ENCODE assay signal across 22 cellular contexts in the genomic region with DNA sequence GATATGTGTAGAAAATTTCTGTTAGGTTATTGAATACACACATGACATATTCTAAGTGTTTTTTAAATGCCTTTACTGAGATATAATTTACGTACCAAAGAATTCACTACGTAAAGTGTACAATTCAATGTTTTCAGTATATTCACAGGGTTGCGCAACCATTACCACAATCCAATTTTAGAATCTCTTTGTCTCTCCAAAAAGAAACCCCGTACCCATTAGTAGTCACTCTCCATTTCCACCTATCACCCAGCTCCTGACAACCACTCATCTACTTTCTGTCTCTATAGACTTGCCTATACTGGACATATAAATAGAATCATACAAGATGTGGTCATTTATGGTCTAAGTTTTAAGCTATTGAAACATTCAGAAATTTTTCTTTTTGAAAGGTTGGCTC.
"Had no signal": no experiment of that assay in that cellular context is flagged by ENCODE, and none has a peak within 500 bp of the region (broad histone marks: within the 10 kb centered on the region; RNA-seq: fewer than 3 reads in every experiment).

No MANE protein-coding gene starts in this region.

- H3K4me3 ChIP-seq: neural progenitor cell, right atrium auricular region, testis had no signal

- H3K27me3 Mint-ChIP-seq: activated T-helper 17 cell treated with anti-CD3 and anti-CD28 coated beads, Interleukin-2, amount 50 U/mL, for 72 hours had no signal

- H3K27me3 ChIP-seq: right atrium auricular region, testis had no signal

- H3K36me3 ChIP-seq: neural progenitor cell, right atrium auricular region had no signal

- H3K27ac Mint-ChIP-seq: activated CD4-positive, alpha-beta T cell treated with anti-CD3 and anti-CD28 coated beads, Interleukin-2, amount 10 ng/mL, durations not matched to agents 24 days and 14 days; activated CD8-positive, alpha-beta T cell treated with anti-CD3 and anti-CD28 coated beads for 36 hours; activated naive CD8-positive, alpha-beta T cell treated with anti-CD3 and anti-CD28 coated beads, Interleukin-2, amount 10 ng/mL, durations not matched to agents 7 days and 5 days; activated T-helper 17 cell treated with anti-CD3 and anti-CD28 coated beads, Interleukin-2, amount 50 U/mL, for 72 hours; effector memory CD8-positive, alpha-beta T cell; neural progenitor cell; progenitor cell of endocrine pancreas; stimulated activated memory B cell treated with anti-CD40 and anti-IgM and Interleukin-4, amounts not matched to agents 10 μg/mL and 1 μg/mL and 100 μg/mL, for 72 hours; type B pancreatic cell had no signal

- DNase-seq: activated CD4-positive, alpha-beta T cell treated with anti-CD3 and anti-CD28 coated beads, Interleukin-2, amount 10 ng/mL, durations not matched to agents 24 days and 14 days; activated CD8-positive, alpha-beta T cell treated with anti-CD3 and anti-CD28 coated beads for 36 hours; activated naive CD4-positive, alpha-beta T cell treated with Interleukin-2 at 50 U/mL for 16 hours; activated naive CD8-positive, alpha-beta T cell treated with anti-CD3 and anti-CD28 coated beads, Interleukin-2, amount 10 ng/mL, durations not matched to agents 7 days and 5 days; activated T-cell treated with anti-CD3 and anti-CD28 coated beads, Interleukin-2, amount 50 U/mL, for 1 hour; amygdala; dermis blood vessel endothelial cell; effector memory CD8-positive, alpha-beta T cell; hippocampal formation; left cardiac atrium; mesenchymal stem cell; naive thymus-derived CD4-positive, alpha-beta T cell; small intestine; stimulated activated CD4-positive, alpha-beta T cell treated with anti-CD3 and anti-CD28 coated beads, Interleukin-4, amount 100 ng/mL, for 24 hours; T-helper 9 cell; testis had no signal

- H3K4me1 ChIP-seq: testis had no signal

- H3K9me3 Mint-ChIP-seq: activated naive CD8-positive, alpha-beta T cell treated with anti-CD3 and anti-CD28 coated beads, Interleukin-2, amount 10 ng/mL, durations not matched to agents 7 days and 5 days; activated T-helper 17 cell treated with anti-CD3 and anti-CD28 coated beads, Interleukin-2, amount 50 U/mL, for 72 hours; effector memory CD8-positive, alpha-beta T cell; neural progenitor cell; stimulated activated memory B cell treated with anti-CD40 and anti-IgM and Interleukin-4, amounts not matched to agents 10 μg/mL and 1 μg/mL and 100 μg/mL, for 72 hours had no signal

- H3K36me3 Mint-ChIP-seq: activated naive CD8-positive, alpha-beta T cell treated with anti-CD3 and anti-CD28 coated beads, Interleukin-2, amount 10 ng/mL, durations not matched to agents 7 days and 5 days; neural progenitor cell; stimulated activated memory B cell treated with anti-CD40 and anti-IgM and Interleukin-4, amounts not matched to agents 10 μg/mL and 1 μg/mL and 100 μg/mL, for 72 hours; type B pancreatic cell had no signal

- ATAC-seq: activated CD8-positive, alpha-beta T cell treated with anti-CD3 and anti-CD28 coated beads for 36 hours; activated T-helper 17 cell treated with anti-CD3 and anti-CD28 coated beads, Interleukin-2, amount 50 U/mL, for 72 hours; effector memory CD8-positive, alpha-beta T cell; left cardiac atrium; naive thymus-derived CD4-positive, alpha-beta T cell; stimulated activated memory B cell treated with anti-CD40 and anti-IgM and Interleukin-4, amounts not matched to agents 10 μg/mL and 1 μg/mL and 100 μg/mL, for 72 hours had no signal

- H3K9me3 ChIP-seq: right atrium auricular region, testis had no signal

- H3K27ac ChIP-seq: neural progenitor cell, right atrium auricular region, testis had no signal

- H3K4me3 Mint-ChIP-seq: activated CD4-positive, alpha-beta T cell treated with anti-CD3 and anti-CD28 coated beads, Interleukin-2, amount 10 ng/mL, durations not matched to agents 24 days and 14 days; activated CD8-positive, alpha-beta T cell treated with anti-CD3 and anti-CD28 coated beads for 36 hours; activated naive CD8-positive, alpha-beta T cell treated with anti-CD3 and anti-CD28 coated beads, Interleukin-2, amount 10 ng/mL, durations not matched to agents 7 days and 5 days; activated T-helper 17 cell treated with anti-CD3 and anti-CD28 coated beads, Interleukin-2, amount 50 U/mL, for 72 hours; effector memory CD8-positive, alpha-beta T cell; neural progenitor cell; stimulated activated memory B cell treated with anti-CD40 and anti-IgM and Interleukin-4, amounts not matched to agents 10 μg/mL and 1 μg/mL and 100 μg/mL, for 72 hours; type B pancreatic cell had no signal
